ENCODE assay signal across 16 cellular contexts in the genomic region with DNA sequence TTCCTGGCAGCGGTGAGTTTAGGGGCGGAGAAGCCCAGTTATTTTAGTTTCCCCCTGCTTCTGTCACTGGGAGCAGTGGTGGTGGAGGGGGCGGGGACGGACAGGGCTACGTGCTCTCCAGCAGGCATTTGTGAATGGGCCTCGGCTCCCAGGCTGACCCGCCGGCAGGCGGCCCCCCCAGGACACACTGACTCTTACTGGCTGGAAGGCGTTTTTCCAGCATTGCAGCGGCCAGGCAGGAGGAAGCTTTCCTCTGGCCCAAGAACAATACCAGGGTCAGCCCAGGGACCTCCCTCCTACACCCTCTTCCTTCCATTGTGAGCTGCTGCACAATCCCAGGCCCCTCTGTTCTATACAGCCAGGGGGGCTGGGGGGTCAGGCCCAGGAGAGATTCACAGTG.
DNase-seq lines count a peak whose midpoint lies in the region; ATAC-seq, FAIRE-seq and TF ChIP-seq lines count a peak whose summit lies in the region.
"Had no signal": no experiment of that assay in that cellular context is flagged by ENCODE, and none has a peak within 500 bp of the region (broad histone marks: within the 10 kb centered on the region; RNA-seq: fewer than 3 reads in every experiment).

No MANE protein-coding gene starts in this region.

- no peaks in the 10 kb centered on the region for H3K9me3 Mint-ChIP-seq in neural crest cell
- H3K9me3 Mint-ChIP-seq in stimulated activated effector memory CD8-positive, alpha-beta T cell treated with anti-CD3 and anti-CD28 coated beads, Interleukin-12 subunit alpha, Interleukin-12 subunit beta, amount 100 ng/mL, for 72 hours = no peaks in the 10 kb centered on the region
- H3K9me3 Mint-ChIP-seq in activated naive CD8-positive, alpha-beta T cell treated with anti-CD3 and anti-CD28 coated beads, Interleukin-2, amount 50 U/mL, for 24 hours = no peaks in the 10 kb centered on the region
- H3K9me3 Mint-ChIP-seq: activated naive CD4-positive, alpha-beta T cell treated with anti-CD3 and anti-CD28 coated beads for 36 hours; dendritic cell treated with granulocyte-macrophage colony-stimulating factor and Interleukin-4, amounts not matched to agents 40 ng/mL and 50 ng/mL, for 4 days; stimulated activated naive B cell treated with anti-CD40 and anti-IgM and Interleukin-4, amounts not matched to agents 10 μg/mL and 1 μg/mL and 100 μg/mL, for 72 hours had no signal

- TF ChIP-seq CTCF in cardiac fibroblast (IDR thresholded peaks at IDR 0.05; ENCODE audit: low read depth, low read length) = peak; percentile 35
- TF ChIP-seq CTCF in neural crest cell (conservative IDR thresholded peaks at IDR 0.05) = no peak
- peak; percentile 15 to 47 for TF ChIP-seq CTCF in tibial artery (IDR thresholded peaks at IDR 0.05)
- TF ChIP-seq CTCF in D721Med (IDR thresholded peaks at IDR 0.05; ENCODE audit: insufficient read depth, missing control alignments) = no peak

- H3K4me3 Mint-ChIP-seq in neural crest cell = peak overlapping the region; percentile 44
- H3K4me3 Mint-ChIP-seq in stimulated activated effector memory CD8-positive, alpha-beta T cell treated with anti-CD3 and anti-CD28 coated beads, Interleukin-12 subunit alpha, Interleukin-12 subunit beta, amount 100 ng/mL, for 72 hours = no peak overlapping the region
- no peak overlapping the region for H3K4me3 Mint-ChIP-seq in activated naive CD8-positive, alpha-beta T cell treated with anti-CD3 and anti-CD28 coated beads, Interleukin-2, amount 50 U/mL, for 24 hours
- H3K4me3 Mint-ChIP-seq: dendritic cell treated with granulocyte-macrophage colony-stimulating factor and Interleukin-4, amounts not matched to agents 40 ng/mL and 50 ng/mL, for 4 days; stimulated activated naive B cell treated with anti-CD40 and anti-IgM and Interleukin-4, amounts not matched to agents 10 μg/mL and 1 μg/mL and 100 μg/mL, for 72 hours had no signal

- DNase-seq in cardiac fibroblast (ENCODE audit: low read depth in 2 of 2) = peak; percentile 59 to 64
- peak; percentile 93 for DNase-seq in cardiac septum (ENCODE audit: low spot score)
- peak; percentile 54 for DNase-seq in neural crest cell (ENCODE audit: low read depth, low spot score)
- peak; percentile 94 to 98 for DNase-seq in tibial artery
- DNase-seq in D721Med (ENCODE audit: insufficient read length, low spot score) = no peak
- no peak for DNase-seq in stimulated activated effector memory CD8-positive, alpha-beta T cell treated with anti-CD3 and anti-CD28 coated beads, Interleukin-12 subunit alpha, Interleukin-12 subunit beta, amount 100 ng/mL, for 72 hours (ENCODE audit: low spot score in 2 of 2)
- no peak for DNase-seq in GM03348 (ENCODE audit: low spot score)
- DNase-seq in activated naive CD8-positive, alpha-beta T cell treated with anti-CD3 and anti-CD28 coated beads, Interleukin-2, amount 50 U/mL, for 24 hours = no peak
- DNase-seq: activated naive CD4-positive, alpha-beta T cell treated with anti-CD3 and anti-CD28 coated beads for 36 hours; EL; NCI-H2081; stimulated activated CD4-positive, alpha-beta T cell treated with anti-CD3 and anti-CD28 coated beads, Interleukin-4, amount 100 ng/mL, for 24 hours; stimulated activated naive B cell treated with anti-CD40 and anti-IgM and Interleukin-4, amounts not matched to agents 10 μg/mL and 1 μg/mL and 100 μg/mL, for 72 hours had no signal

- intact Hi-C loops in cardiac septum (cut with DNase I) = loop anchor here (1.0 to 5.0 kb wide), 3 partner anchors 100 to 161 kb away; no protein-coding TSS in a partner anchor
- intact Hi-C loops in tibial artery (cut with DNase I; ENCODE audit: low total_unique reads) = no loop called here

- H3K27me3 ChIP-seq in tibial artery = no peaks in the 10 kb centered on the region

- H3K4me3 ChIP-seq in cardiac fibroblast (replicated peaks in 1 of 2; ENCODE audit: low read depth in 2 of 2, low read length in 2 of 2) = no peak overlapping the region
- no peak overlapping the region for H3K4me3 ChIP-seq in tibial artery
- H3K4me3 ChIP-seq: SK-N-MC had no signal

- no peaks in the 10 kb centered on the region for H3K9me3 ChIP-seq in tibial artery

- H3K27ac ChIP-seq in tibial artery = peak overlapping the region; percentile 85 to 97
- H3K27ac ChIP-seq: SK-N-MC had no signal

- peaks cover 0 to 60% (median 44%) of the 10 kb centered on the region in 4 donors for H3K4me1 ChIP-seq in tibial artery

- H3K4me1 Mint-ChIP-seq in neural crest cell = peaks cover 27% of the 10 kb centered on the region
- H3K4me1 Mint-ChIP-seq in stimulated activated effector memory CD8-positive, alpha-beta T cell treated with anti-CD3 and anti-CD28 coated beads, Interleukin-12 subunit alpha, Interleukin-12 subunit beta, amount 100 ng/mL, for 72 hours = no peaks in the 10 kb centered on the region
- no peaks in the 10 kb centered on the region for H3K4me1 Mint-ChIP-seq in activated naive CD8-positive, alpha-beta T cell treated with anti-CD3 and anti-CD28 coated beads, Interleukin-2, amount 50 U/mL, for 24 hours

- FAIRE-seq in D721Med (lab: Jason Lieb, UNC) = no peak
- FAIRE-seq: H54 had no signal

- no peak for ATAC-seq in stimulated activated effector memory CD8-positive, alpha-beta T cell treated with anti-CD3 and anti-CD28 coated beads, Interleukin-12 subunit alpha, Interleukin-12 subunit beta, amount 100 ng/mL, for 72 hours
- ATAC-seq in activated naive CD8-positive, alpha-beta T cell treated with anti-CD3 and anti-CD28 coated beads, Interleukin-2, amount 50 U/mL, for 24 hours = no peak
- ATAC-seq: stimulated activated naive B cell treated with anti-CD40 and anti-IgM and Interleukin-4, amounts not matched to agents 10 μg/mL and 1 μg/mL and 100 μg/mL, for 72 hours had no signal

- H3K36me3 Mint-ChIP-seq in neural crest cell (ENCODE audit: low read depth) = peaks cover 6% of the 10 kb centered on the region
- H3K36me3 Mint-ChIP-seq in stimulated activated effector memory CD8-positive, alpha-beta T cell treated with anti-CD3 and anti-CD28 coated beads, Interleukin-12 subunit alpha, Interleukin-12 subunit beta, amount 100 ng/mL, for 72 hours = no peaks in the 10 kb centered on the region
- no peaks in the 10 kb centered on the region for H3K36me3 Mint-ChIP-seq in activated naive CD8-positive, alpha-beta T cell treated with anti-CD3 and anti-CD28 coated beads, Interleukin-2, amount 50 U/mL, for 24 hours (ENCODE audit: low read depth)

- H3K36me3 ChIP-seq in tibial artery = peaks cover 0 to 9% (median 8%) of the 10 kb centered on the region in 3 donors

- H3K27ac Mint-ChIP-seq in neural crest cell (ENCODE audit: unreplicated experiment) = peak overlapping the region; percentile 81
- H3K27ac Mint-ChIP-seq in stimulated activated effector memory CD8-positive, alpha-beta T cell treated with anti-CD3 and anti-CD28 coated beads, Interleukin-12 subunit alpha, Interleukin-12 subunit beta, amount 100 ng/mL, for 72 hours = no peak overlapping the region
- no peak overlapping the region for H3K27ac Mint-ChIP-seq in activated naive CD8-positive, alpha-beta T cell treated with anti-CD3 and anti-CD28 coated beads, Interleukin-2, amount 50 U/mL, for 24 hours
- H3K27ac Mint-ChIP-seq: activated naive CD4-positive, alpha-beta T cell treated with anti-CD3 and anti-CD28 coated beads for 36 hours; dendritic cell treated with granulocyte-macrophage colony-stimulating factor and Interleukin-4, amounts not matched to agents 40 ng/mL and 50 ng/mL, for 4 days had no signal

- H3K27me3 Mint-ChIP-seq in neural crest cell (ENCODE audit: low read depth) = no peaks in the 10 kb centered on the region
- no peaks in the 10 kb centered on the region for H3K27me3 Mint-ChIP-seq in activated naive CD8-positive, alpha-beta T cell treated with anti-CD3 and anti-CD28 coated beads, Interleukin-2, amount 50 U/mL, for 24 hours
- H3K27me3 Mint-ChIP-seq: dendritic cell treated with granulocyte-macrophage colony-stimulating factor and Interleukin-4, amounts not matched to agents 40 ng/mL and 50 ng/mL, for 4 days; stimulated activated naive B cell treated with anti-CD40 and anti-IgM and Interleukin-4, amounts not matched to agents 10 μg/mL and 1 μg/mL and 100 μg/mL, for 72 hours had no signal

Comparison
In these comparisons a context has a peak if more than half of its experiments do, and no peak if none do; other contexts are left out.
1. DNase-seq: peak in cardiac fibroblast (2 of 2), cardiac septum (single experiment), neural crest cell (single experiment) and tibial artery (2 of 2); none in D721Med (single experiment), stimulated activated effector memory CD8-positive, alpha-beta T cell treated with anti-CD3 and anti-CD28 coated beads, Interleukin-12 subunit alpha, Interleukin-12 subunit beta, amount 100 ng/mL, for 72 hours (0 of 2), GM03348 (single experiment) and activated naive CD8-positive, alpha-beta T cell treated with anti-CD3 and anti-CD28 coated beads, Interleukin-2, amount 50 U/mL, for 24 hours (single experiment).
2. CTCF ChIP-seq: peak in cardiac fibroblast (single experiment) and tibial artery (2 of 2); none in neural crest cell (single experiment) and D721Med (single experiment).